ENCODE assay signal across 10 cellular contexts in the genomic region with DNA sequence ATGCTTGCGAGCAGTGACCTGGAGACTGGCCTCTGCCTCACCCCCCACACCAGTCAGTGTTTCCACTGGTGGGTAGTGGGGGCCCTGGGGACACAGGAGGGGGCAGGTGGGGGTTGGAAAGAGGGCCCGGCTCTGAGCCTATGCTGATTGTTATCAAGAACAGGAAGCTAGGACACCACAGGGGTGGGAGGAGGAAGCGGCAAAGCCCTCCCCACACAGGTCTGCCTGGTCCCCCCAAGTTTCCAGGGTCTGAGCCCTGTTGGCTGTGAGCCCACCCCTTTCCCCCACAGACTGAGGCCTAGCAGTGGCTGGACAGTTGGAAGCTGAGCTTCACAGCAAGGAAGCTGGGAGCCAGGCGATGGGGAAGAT. TPM values are rescaled to one million over a fixed set of nuclear protein-coding genes. Genes with fewer than 3 reads are reported as not detected.
A peak's percentile ranks its signal among the peaks of the same experiment; 100 is the strongest.
DNase-seq lines count a peak whose midpoint lies in the region; ATAC-seq and TF ChIP-seq lines count a peak whose summit lies in the region.
"Had no signal": no experiment of that assay in that cellular context is flagged by ENCODE, and none has a peak within 500 bp of the region (broad histone marks: within the 10 kb centered on the region; RNA-seq: fewer than 3 reads in every experiment).

No MANE protein-coding gene starts in this region.

- no peak overlapping the region for H3K4ac ChIP-seq in trophoblast cell (ENCODE audit: low read depth, low read length)

- H3K36me3 Mint-ChIP-seq in CD4-positive, alpha-beta T cell (ENCODE audit: low read depth) = peaks cover 33% of the 10 kb centered on the region
- peaks cover 33% of the 10 kb centered on the region for H3K36me3 Mint-ChIP-seq in activated CD8-positive, alpha-beta T cell treated with anti-CD3 and anti-CD28 coated beads for 36 hours (ENCODE audit: low read depth)
- H3K36me3 Mint-ChIP-seq in memory B cell = no peaks in the 10 kb centered on the region

- H3K27me3 ChIP-seq in CD4-positive, alpha-beta T cell (ENCODE audit: control insufficient read depth, insufficient read depth, low read length) = no peaks in the 10 kb centered on the region
- H3K27me3 ChIP-seq in trophoblast cell (ENCODE audit: insufficient read depth, low read length) = no peaks in the 10 kb centered on the region
- H3K27me3 ChIP-seq: BE2C had no signal

- no peak overlapping the region for H4K12ac ChIP-seq in trophoblast cell (ENCODE audit: low read depth, low read length)

- no peak overlapping the region for H2BK5ac ChIP-seq in trophoblast cell (ENCODE audit: low read depth, low read length, poor library complexity)

- CTCF ChIA-PET in CD4-positive, alpha-beta T cell (lab: Charles Lee) = interaction anchor here (0.8 to 3.2 kb wide), 2 partner anchors 9 to 31 kb away, joined by 3 to 8 read pairs; no protein-coding TSS in a partner anchor
- CTCF ChIA-PET in activated CD8-positive, alpha-beta T cell treated with anti-CD3 and anti-CD28 coated beads for 36 hours (lab: Charles Lee) = interaction anchor here (0.6 to 1.3 kb wide), 6 partner anchors 9 to 33 kb away, joined by 3 to 4 read pairs (median 3); no protein-coding TSS in a partner anchor

- peak overlapping the region; percentile 99 for H3K27ac Mint-ChIP-seq in CD4-positive, alpha-beta T cell
- peak overlapping the region; percentile 95 for H3K27ac Mint-ChIP-seq in activated CD8-positive, alpha-beta T cell treated with anti-CD3 and anti-CD28 coated beads for 36 hours
- H3K27ac Mint-ChIP-seq in memory B cell = no peak overlapping the region

- no peaks in the 10 kb centered on the region for H3K36me3 ChIP-seq in trophoblast cell (ENCODE audit: control insufficient read depth in 1 of 2, insufficient read depth in 2 of 2, low read length in 2 of 2)
- H3K36me3 ChIP-seq: BE2C had no signal

- H2AFZ ChIP-seq in trophoblast cell (ENCODE audit: insufficient read depth, low read length, poor library complexity) = no peak overlapping the region

- no peak overlapping the region for H3K4me2 ChIP-seq in trophoblast cell (ENCODE audit: low read length)

- peak in 2 of 10 experiments; percentile 29 to 32 for DNase-seq in CD4-positive, alpha-beta T cell
- DNase-seq in Jurkat, Clone E6-1 (ENCODE audit: low read depth, low spot score) = peak; percentile 77
- DNase-seq in activated CD8-positive, alpha-beta T cell treated with anti-CD3 and anti-CD28 coated beads for 36 hours = peak; percentile 87
- DNase-seq in memory B cell (ENCODE audit: low spot score in 2 of 2) (peak in 1 of 2 donors; percentile 45), NCI-H146 (lab: John Stamatoyannopoulos, UW) (no peak), NCI-H2227 treated with DMSO at 0.1 percent for 48 hours (lab: John Stamatoyannopoulos, UW) (no peak), trophoblast cell (no peak)
- DNase-seq: BE2C had no signal

- no peaks in the 10 kb centered on the region for H3K79me2 ChIP-seq in trophoblast cell (ENCODE audit: control insufficient read depth, insufficient read depth, low read length, poor library complexity)

- H3K23ac ChIP-seq in trophoblast cell (ENCODE audit: low read length) = no peak overlapping the region

- no peak overlapping the region for H2BK12ac ChIP-seq in trophoblast cell (ENCODE audit: low read length)

- peak overlapping the region; percentile 97 for H3K27ac ChIP-seq in CD4-positive, alpha-beta T cell (ENCODE audit: low read depth, low read length)
- H3K27ac ChIP-seq in trophoblast cell (ENCODE audit: low read depth, low read length) = no peak overlapping the region

- H3K27me3 Mint-ChIP-seq in CD4-positive, alpha-beta T cell = no peaks in the 10 kb centered on the region
- no peaks in the 10 kb centered on the region for H3K27me3 Mint-ChIP-seq in activated CD8-positive, alpha-beta T cell treated with anti-CD3 and anti-CD28 coated beads for 36 hours
- H3K27me3 Mint-ChIP-seq in memory B cell = no peaks in the 10 kb centered on the region

- peaks cover 93% of the 10 kb centered on the region for H3K4me1 Mint-ChIP-seq in CD4-positive, alpha-beta T cell (ENCODE audit: low read depth)
- peaks cover 65% of the 10 kb centered on the region for H3K4me1 Mint-ChIP-seq in activated CD8-positive, alpha-beta T cell treated with anti-CD3 and anti-CD28 coated beads for 36 hours (ENCODE audit: low read depth)
- peaks cover 48% of the 10 kb centered on the region for H3K4me1 Mint-ChIP-seq in memory B cell

- no peak overlapping the region for H4K8ac ChIP-seq in trophoblast cell (ENCODE audit: low read depth, low read length)

- H3K79me1 ChIP-seq in trophoblast cell (ENCODE audit: low read length) = no peaks in the 10 kb centered on the region

- H3K4me1 ChIP-seq in trophoblast cell (ENCODE audit: control insufficient read depth in 1 of 2, insufficient read depth in 2 of 2, low read length in 2 of 2) = peaks cover 5 to 18% of the 10 kb centered on the region in 2 experiments
- H3K4me1 ChIP-seq: BE2C had no signal

- H3K9ac ChIP-seq in trophoblast cell (ENCODE audit: low read length) = no peak overlapping the region

- no peak for ATAC-seq in CD4-positive, alpha-beta T cell (ENCODE audit: poor library complexity)
- ATAC-seq in activated CD8-positive, alpha-beta T cell treated with anti-CD3 and anti-CD28 coated beads for 36 hours = peak; percentile 40
- ATAC-seq in memory B cell (ENCODE audit: low read depth) (no peak), HG03432 (IDR thresholded peaks at IDR 0.05; ENCODE audit: unreplicated experiment) (no peak)

- H4K91ac ChIP-seq in trophoblast cell (ENCODE audit: low read depth, low read length) = no peak overlapping the region

- peak overlapping the region; percentile 99 for H3K4me3 Mint-ChIP-seq in CD4-positive, alpha-beta T cell
- H3K4me3 Mint-ChIP-seq in activated CD8-positive, alpha-beta T cell treated with anti-CD3 and anti-CD28 coated beads for 36 hours = peak overlapping the region; percentile 95
- H3K4me3 Mint-ChIP-seq in memory B cell = peak overlapping the region; percentile 57

- H3K9me3 Mint-ChIP-seq in CD4-positive, alpha-beta T cell = no peaks in the 10 kb centered on the region
- H3K9me3 Mint-ChIP-seq in activated CD8-positive, alpha-beta T cell treated with anti-CD3 and anti-CD28 coated beads for 36 hours = no peaks in the 10 kb centered on the region
- H3K9me3 Mint-ChIP-seq in memory B cell = no peaks in the 10 kb centered on the region

- H3K14ac ChIP-seq in trophoblast cell (ENCODE audit: low read length) = no peak overlapping the region

- POLR2A ChIA-PET in CD4-positive, alpha-beta T cell (lab: Charles Lee) = interaction anchor here (0.8 to 4.9 kb wide), 5 partner anchors 8 to 1140 kb away, joined by 3 to 66 read pairs (median 7); partner anchors contain the start of genes ARL8A and PPP1R12B
- POLR2A ChIA-PET in activated CD8-positive, alpha-beta T cell treated with anti-CD3 and anti-CD28 coated beads for 36 hours (lab: Charles Lee) = interaction anchor here (0.6 to 13.6 kb wide), 4 partner anchors 9 to 160 kb away, joined by 3 to 124 read pairs (median 10); partner anchors contain the start of gene ARL8A

- WGBS in trophoblast cell (ENCODE audit: extremely low coverage, insufficient coverage, insufficient read length) = no CpG with 5 or more reads among the region's 4 CpGs

- intact Hi-C loops in CD4-positive, alpha-beta T cell (cut with DNase I, micrococcal nuclease) = no loop called here
- intact Hi-C loops in activated CD8-positive, alpha-beta T cell treated with anti-CD3 and anti-CD28 coated beads for 36 hours (cut with micrococcal nuclease) = no loop called here

- H2AK5ac ChIP-seq in trophoblast cell (ENCODE audit: low read length) = no peak overlapping the region

- H3K4me3 ChIP-seq in Jurkat, Clone E6-1 (ENCODE audit: low read length) = peak overlapping the region; percentile 79
- H3K4me3 ChIP-seq in trophoblast cell (ENCODE audit: low read depth, low read length) = no peak overlapping the region

- no peak overlapping the region for H3K18ac ChIP-seq in trophoblast cell (ENCODE audit: low read length)

- H2BK120ac ChIP-seq in trophoblast cell (ENCODE audit: insufficient read depth, low read length, poor library complexity) = no peak overlapping the region

- TF ChIP-seq CTCF in CD4-positive, alpha-beta T cell (IDR thresholded peaks at IDR 0.05) = no peak
- no peak for TF ChIP-seq CTCF in activated CD8-positive, alpha-beta T cell treated with anti-CD3 and anti-CD28 coated beads for 36 hours (IDR thresholded peaks at IDR 0.05)

- H3K9me3 ChIP-seq in CD4-positive, alpha-beta T cell (ENCODE audit: control insufficient read depth, low read length) = no peaks in the 10 kb centered on the region
- no peaks in the 10 kb centered on the region for H3K9me3 ChIP-seq in trophoblast cell (ENCODE audit: insufficient read depth, low read depth, low read length)
- H3K9me3 ChIP-seq: BE2C had no signal

RNA-seq across cellular contexts. Expression of gene PTPN7, which starts 1.6 kb away (rescaled TPM):
- total RNA-seq in CD4-positive, alpha-beta T cell = 100 to 1,000 TPM; 144 to 145 TPM
- 232 TPM for polyA plus RNA-seq in Jurkat, Clone E6-1 (2012; ENCODE audit: insufficient read depth, insufficient read length)
- 100 to 1,000 TPM; 195 to 200 TPM for total RNA-seq in activated CD8-positive, alpha-beta T cell treated with anti-CD3 and anti-CD28 coated beads for 36 hours
- polyA plus RNA-seq in trophoblast cell (2013) = not detected in 2 replicates
- total RNA-seq: RPMI7951 had no signal

RNA-seq across cellular contexts. Expression of gene ARL8A, which starts 17.5 kb away (rescaled TPM):
- total RNA-seq in CD4-positive, alpha-beta T cell = 10 to 100 TPM; 73.5 to 73.8 TPM
- 33.1 TPM for polyA plus RNA-seq in Jurkat, Clone E6-1 (2012; ENCODE audit: insufficient read depth, insufficient read length)
- total RNA-seq in activated CD8-positive, alpha-beta T cell treated with anti-CD3 and anti-CD28 coated beads for 36 hours = 10 to 100 TPM; 25.8 to 33.7 TPM
- polyA plus RNA-seq in trophoblast cell (2013) = 20.3 and 20.9 TPM in 2 replicates

RNA-seq across cellular contexts. Expression of gene LGR6, which starts 31.6 kb away (rescaled TPM):
- total RNA-seq in CD4-positive, alpha-beta T cell = under 1 TPM; 0.19 to 0.45 TPM
- 0.50 TPM for polyA plus RNA-seq in Jurkat, Clone E6-1 (2012; ENCODE audit: insufficient read depth, insufficient read length)
- total RNA-seq in activated CD8-positive, alpha-beta T cell treated with anti-CD3 and anti-CD28 coated beads for 36 hours = under 1 TPM; 0.34 TPM
- 0.04 and 0.10 TPM in 2 replicates for polyA plus RNA-seq in trophoblast cell (2013)

RNA-seq across cellular contexts. Expression of gene GPR37L1, which starts 39.3 kb away (rescaled TPM):
- total RNA-seq in CD4-positive, alpha-beta T cell = not detected
- not detected for polyA plus RNA-seq in Jurkat, Clone E6-1 (2012; ENCODE audit: insufficient read depth, insufficient read length)
- total RNA-seq in activated CD8-positive, alpha-beta T cell treated with anti-CD3 and anti-CD28 coated beads for 36 hours = not detected
- polyA plus RNA-seq in trophoblast cell (2013) = 0.03 TPM in 2 replicates
- total RNA-seq: RPMI7951 had no signal

Comparison
In these comparisons a context has a peak if more than half of its experiments do, and no peak if none do; other contexts are left out.
1. DNase-seq: peak in Jurkat, Clone E6-1 (single experiment) and activated CD8-positive, alpha-beta T cell treated with anti-CD3 and anti-CD28 coated beads for 36 hours (single experiment); none in NCI-H146 (single experiment), NCI-H2227 treated with DMSO at 0.1 percent for 48 hours (single experiment) and trophoblast cell (0 of 2).
2. Peak in every context shown above with its lines, with median percentiles within 50 percentile points of each other: H3K4me3 Mint-ChIP-seq.